ENCODE assay signal across 13 cellular contexts in the genomic region with DNA sequence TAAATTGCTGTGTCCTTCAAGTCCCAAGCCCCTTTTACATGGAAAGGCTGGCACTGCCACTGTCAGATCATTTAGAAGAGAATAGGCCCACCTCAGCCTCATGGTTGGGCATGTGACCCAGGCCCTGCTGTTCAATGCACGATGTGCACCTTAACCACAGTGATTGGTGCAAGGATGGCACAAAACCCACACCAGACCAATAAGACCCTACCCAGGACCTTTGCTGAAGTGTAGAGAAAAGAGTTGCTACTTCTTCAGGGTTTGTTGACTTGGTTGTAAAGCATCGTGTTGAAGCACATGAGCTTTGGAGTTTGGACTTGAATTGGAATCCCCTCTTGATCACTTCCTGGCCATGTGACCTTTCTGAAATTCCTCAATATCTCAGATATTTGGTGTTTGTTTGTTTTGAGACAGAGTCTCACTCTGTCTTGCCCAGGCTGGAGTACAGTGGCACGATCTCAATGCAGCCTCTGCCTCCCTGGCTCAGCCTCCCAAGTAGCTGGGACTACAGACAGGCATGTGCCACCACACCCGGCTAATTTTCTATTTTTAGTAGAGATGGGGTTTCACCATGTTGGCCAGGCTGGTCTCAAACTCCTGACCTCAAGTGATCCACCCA. TPM values are rescaled to one million over a fixed set of nuclear protein-coding genes. Genes with fewer than 3 reads are reported as not detected.
DNase-seq lines count a peak whose midpoint lies in the region; ATAC-seq, FAIRE-seq and TF ChIP-seq lines count a peak whose summit lies in the region.
"Had no signal": no experiment of that assay in that cellular context is flagged by ENCODE, and none has a peak within 500 bp of the region (broad histone marks: within the 10 kb centered on the region; RNA-seq: fewer than 3 reads in every experiment).

No MANE protein-coding gene starts in this region.

- H3K4me1 Mint-ChIP-seq in activated CD4-positive, alpha-beta memory T cell treated with anti-CD3 and anti-CD28 coated beads, Interleukin-2, amount 10 ng/mL, durations not matched to agents 7 days and 5 days: peaks cover 26% of the 10 kb centered on the region

- TF ChIP-seq POLR2A in HepG2 (IDR thresholded peaks at IDR 0.05; ENCODE audit: insufficient read depth in 1 of 2, low read depth in 2 of 2, low read length in 2 of 2): peak in 1 of 2 experiments; percentile 27; a peak in 1 of 4 replicates

- H3K36me3 ChIP-seq in HepG2 (replicated peaks in 1 of 2; ENCODE audit: control insufficient read depth in 1 of 2, insufficient read depth in 2 of 2, low read length in 2 of 2): no peaks in the 10 kb centered on the region

- H3K4me3 Mint-ChIP-seq in activated CD4-positive, alpha-beta memory T cell treated with anti-CD3 and anti-CD28 coated beads, Interleukin-2, amount 10 ng/mL, durations not matched to agents 7 days and 5 days: no peak overlapping the region
- H3K4me3 Mint-ChIP-seq: CD4-positive, alpha-beta T cell had no signal

- POLR2A ChIA-PET in activated CD4-positive, alpha-beta memory T cell treated with anti-CD3 and anti-CD28 coated beads, Interleukin-2, amount 10 ng/mL, durations not matched to agents 7 days and 5 days (lab: Charles Lee): interaction anchor here (1.1 to 4.4 kb wide), 4 partner anchors 13 to 195 kb away, joined by 3 to 30 read pairs (median 5); partner anchors contain the start of genes DNAJA2 and NETO2
- POLR2A ChIA-PET in HepG2 (lab: Yijun Ruan, JAX): interaction anchor here (0.6 to 2.0 kb wide), 11 partner anchors 9 to 1216 kb away, joined by 3 to 20 read pairs (median 5); partner anchors contain the start of genes DNAJA2 and NETO2

- no peak for TF ChIP-seq CTCF in HepG2 (CRISPR knock-in tag; IDR thresholded peaks at IDR 0.05)

- peak overlapping the region; percentile 80 for H3K4me2 ChIP-seq in HepG2 (ENCODE audit: low read depth, low read length)
- H3K4me2 ChIP-seq: A549 had no signal

- no peaks in the 10 kb centered on the region for H3K36me3 Mint-ChIP-seq in activated CD4-positive, alpha-beta memory T cell treated with anti-CD3 and anti-CD28 coated beads, Interleukin-2, amount 10 ng/mL, durations not matched to agents 7 days and 5 days (ENCODE audit: low read depth)

- intact Hi-C loops in HepG2 (cut with micrococcal nuclease; ENCODE audit: unreplicated experiment): loop anchor here (1.0 to 5.0 kb wide), 5 partner anchors 24 to 1217 kb away; partner anchors contain the start of gene DNAJA2
- intact Hi-C loops in left colon (cut with DNase I, micrococcal nuclease): no loop called here

- TF ChIP-seq EP300 in HepG2 (IDR thresholded peaks at IDR 0.05; ENCODE audit: low read depth in 2 of 2, low read length in 2 of 2) (peak in 1 of 2 experiments; percentile 63; a peak in 1 of 4 replicates), HepG2 (CRISPR knock-in tag; IDR thresholded peaks at IDR 0.05; ENCODE audit: borderline replicate concordance) (peak; percentile 54; the same call in 1 of the 2 replicates)

- H4K20me1 ChIP-seq in HepG2 (ENCODE audit: insufficient read depth, low read length): no peaks in the 10 kb centered on the region

- H3K27ac Mint-ChIP-seq in activated CD4-positive, alpha-beta memory T cell treated with anti-CD3 and anti-CD28 coated beads, Interleukin-2, amount 10 ng/mL, durations not matched to agents 7 days and 5 days: peak overlapping the region; percentile 59
- H3K27ac Mint-ChIP-seq: CD4-positive, alpha-beta T cell had no signal

- H2AFZ ChIP-seq in HepG2 (ENCODE audit: low read length): no peak overlapping the region

- no TSS peak for BruUV-seq in HepG2 (replicated peaks; lab: Mats Ljungman, UMichigan)

- peak; percentile 21 for FAIRE-seq in HepG2 (lab: Jason Lieb, UNC)
- FAIRE-seq: A549, H1 had no signal

- WGBS in HepG2 (ENCODE audit: low lambda C conversion rate): 18% methylated on average over 3 of the region's 4 CpGs

- CTCF ChIA-PET in activated CD4-positive, alpha-beta memory T cell treated with anti-CD3 and anti-CD28 coated beads, Interleukin-2, amount 10 ng/mL, durations not matched to agents 7 days and 5 days (lab: Charles Lee): interaction anchor here (1.0 to 4.0 kb wide), 12 partner anchors 8 to 1216 kb away, joined by 3 to 14 read pairs (median 8); partner anchors contain the start of genes DNAJA2 and NETO2
- CTCF ChIA-PET in HepG2 (lab: Yijun Ruan, JAX; ENCODE audit: low intra/inter-chr PET ratio, low total read pairs): interaction anchor here (0.9 to 2.8 kb wide), 5 partner anchors 25 to 1217 kb away, joined by 3 to 27 read pairs (median 13); partner anchors contain the start of gene DNAJA2

- H3K9me3 Mint-ChIP-seq in activated CD4-positive, alpha-beta memory T cell treated with anti-CD3 and anti-CD28 coated beads, Interleukin-2, amount 10 ng/mL, durations not matched to agents 7 days and 5 days: no peaks in the 10 kb centered on the region
- H3K9me3 Mint-ChIP-seq: CD4-positive, alpha-beta T cell had no signal

- H3K4me1 ChIP-seq in HepG2 (ENCODE audit: insufficient read depth, low read length): peaks cover 36% of the 10 kb centered on the region
- H3K4me1 ChIP-seq: A549 had no signal

- no peaks in the 10 kb centered on the region for H3K79me2 ChIP-seq in HepG2 (ENCODE audit: insufficient read depth, low read length)

- no peaks in the 10 kb centered on the region for H3K9me3 ChIP-seq in HepG2 (ENCODE audit: low read length)
- H3K9me3 ChIP-seq: A549 had no signal

- H3K27ac ChIP-seq in HepG2 (ENCODE audit: extremely low read length, insufficient read depth, low read length): peak overlapping the region; percentile 56
- H3K27ac ChIP-seq: A549 had no signal

- no peaks in the 10 kb centered on the region for H3K27me3 Mint-ChIP-seq in activated CD4-positive, alpha-beta memory T cell treated with anti-CD3 and anti-CD28 coated beads, Interleukin-2, amount 10 ng/mL, durations not matched to agents 7 days and 5 days
- H3K27me3 Mint-ChIP-seq: CD4-positive, alpha-beta T cell had no signal

- in situ Hi-C loops in HepG2 (cut with HindIII; ENCODE audit: extremely low pct_ligation_motif_present, low pct_unique_long_range_greater_than_20kb): loop anchor here (5.0 to 10.0 kb wide), 3 partner anchors 69 to 1216 kb away; no protein-coding TSS in a partner anchor

- peak overlapping the region; percentile 40 for H3K9ac ChIP-seq in HepG2 (ENCODE audit: insufficient read depth, low read depth, low read length)

- peak overlapping the region; percentile 1 to 47 (median 15); a peak in 5 of 6 replicates for H3K4me3 ChIP-seq in HepG2 (replicated peaks in 1 of 3; ENCODE audit: insufficient read depth in 1 of 3, low read depth in 2 of 3, low read length in 3 of 3)
- H3K4me3 ChIP-seq: A549 had no signal

- no peaks in the 10 kb centered on the region for H3K27me3 ChIP-seq in HepG2 (ENCODE audit: control insufficient read depth in 1 of 2, insufficient read depth in 2 of 2, low read length in 2 of 2)

- ATAC-seq in HepG2: peak; percentile 70
- ATAC-seq in left colon: no peak
- ATAC-seq in GM19467 (IDR thresholded peaks at IDR 0.05; ENCODE audit: unreplicated experiment): no peak

- no peak for TF ChIP-seq RAD21 in HepG2 (CRISPR knock-in tag; IDR thresholded peaks at IDR 0.05)

- DNase-seq in activated effector memory CD4-positive, alpha-beta T cell treated with anti-CD3 and anti-CD28 coated beads, Interleukin-2, amount 50 U/mL, for 16 hours: peak; percentile 56
- no peak for DNase-seq in activated effector memory CD4-positive, alpha-beta T cell treated with Interleukin-2 at 50 U/mL for 16 hours
- DNase-seq in activated CD4-positive, alpha-beta memory T cell treated with anti-CD3 and anti-CD28 coated beads, Interleukin-2, amount 10 ng/mL, durations not matched to agents 7 days and 5 days: no peak
- DNase-seq in HepG2 (ENCODE audit: low spot score): peak; percentile 87
- DNase-seq in left colon: no peak
- DNase-seq in hepatic stellate cell (ENCODE audit: low spot score): no peak
- DNase-seq: NCI-H1092, NCI-H2107, NCI-H510A had no signal

TF ChIP-seq in HepG2, 621 proteins besides CTCF, POLR2A, EP300 and RAD21 (continues in another document):
- peak; percentile 53 for TF ChIP-seq HDAC2 (CRISPR knock-in tag; IDR thresholded peaks at IDR 0.05)

RNA-seq across cellular contexts. Expression of gene DNAJA2, which starts 24.8 kb away (rescaled TPM):
- total RNA-seq in activated CD4-positive, alpha-beta memory T cell treated with anti-CD3 and anti-CD28 coated beads, Interleukin-2, amount 10 ng/mL, durations not matched to agents 7 days and 5 days: 10 to 100 TPM; 61.2 to 64.3 TPM
- total RNA-seq in HepG2 (2016; rRNA removed; fragmentation: Illumina TruSeq; extraction: Trizol) (176 and 181 TPM in 2 replicates), left colon (10 to 100 TPM; 61.0 to 63.9 TPM)
- 47.3 and 50.8 TPM in 2 replicates for total RNA-seq in HepG2 (2016; cell fraction: cytosol; rRNA removed; fragmentation: Illumina TruSeq; extraction: Trizol; ENCODE audit: low read depth)
- total RNA-seq in HepG2 (2016; cell fraction: insoluble cytoplasmic fraction; rRNA removed; fragmentation: Illumina TruSeq; extraction: Trizol): 176 and 177 TPM in 2 replicates
- 92.5 and 108 TPM in 2 replicates for total RNA-seq in HepG2 (2016; cell fraction: membrane; rRNA removed; fragmentation: Illumina TruSeq; extraction: Trizol)
- 65.1 and 73.4 TPM in 2 replicates for total RNA-seq in HepG2 (2016; cell fraction: nucleus; rRNA removed; fragmentation: Illumina TruSeq; extraction: Trizol)
- 22.0 and 25.4 TPM in 2 replicates for polyA plus RNA-seq in HepG2 (2011; rRNA removed)
- 10.6 and 19.4 TPM in 2 replicates for polyA plus RNA-seq in HepG2 (2011; cell fraction: cytosol; rRNA removed)
- polyA plus RNA-seq in HepG2 (2011; cell fraction: nucleus; rRNA removed): 9.5 and 13.3 TPM in 2 replicates
- 107 and 109 TPM in 2 replicates for polyA plus RNA-seq in HepG2 (2012)
- polyA plus RNA-seq in HepG2 (2016; cell fraction: cytosol; fragmentation: Illumina TruSeq; extraction: Trizol; ENCODE audit: low read depth): 27.5 and 27.6 TPM in 2 replicates
- polyA plus RNA-seq in HepG2 (2016; cell fraction: insoluble cytoplasmic fraction; fragmentation: Illumina TruSeq; extraction: Trizol; ENCODE audit: low read depth): 139 and 148 TPM in 2 replicates
- polyA plus RNA-seq in HepG2 (2016; cell fraction: membrane; fragmentation: Illumina TruSeq; extraction: Trizol; ENCODE audit: low read depth): 41.2 and 43.1 TPM in 2 replicates
- 78.3 and 82.7 TPM in 2 replicates for polyA plus RNA-seq in HepG2 (2016; cell fraction: nucleus; fragmentation: Illumina TruSeq; extraction: Trizol; ENCODE audit: insufficient read depth, low read depth)
- 17.9 and 28.5 TPM in 2 replicates for polyA minus RNA-seq in HepG2 (2011; rRNA and poly(A)+ RNA removed; ENCODE audit: low replicate concordance)
- polyA minus RNA-seq in HepG2 (2011; cell fraction: cytosol; rRNA and poly(A)+ RNA removed): 57.4 and 64.5 TPM in 2 replicates
- 42.6 and 54.6 TPM in 2 replicates for polyA minus RNA-seq in HepG2 (2011; cell fraction: nucleus; rRNA and poly(A)+ RNA removed)

Comparison
In these comparisons a context has a peak if more than half of its experiments do, and no peak if none do; other contexts are left out.
1. DNase-seq: peak in activated effector memory CD4-positive, alpha-beta T cell treated with anti-CD3 and anti-CD28 coated beads, Interleukin-2, amount 50 U/mL, for 16 hours (single experiment) and HepG2 (single experiment); none in activated effector memory CD4-positive, alpha-beta T cell treated with Interleukin-2 at 50 U/mL for 16 hours (single experiment), activated CD4-positive, alpha-beta memory T cell treated with anti-CD3 and anti-CD28 coated beads, Interleukin-2, amount 10 ng/mL, durations not matched to agents 7 days and 5 days (single experiment), left colon (0 of 2) and hepatic stellate cell (single experiment).